22 cellular contexts compared by ENCODE assay signal in genomic region chr9:37990404-37991015, GRCh38.
A peak's percentile ranks its signal among the peaks of the same experiment; 100 is the strongest.
DNase-seq lines count a peak whose midpoint lies in the region; ATAC-seq, FAIRE-seq and TF ChIP-seq lines count a peak whose summit lies in the region.
"Had no signal": no experiment of that assay in that cellular context is flagged by ENCODE, and none has a peak within 500 bp of the region (broad histone marks: within the 10 kb centered on the region; RNA-seq: fewer than 3 reads in every experiment).

No MANE protein-coding gene starts in this region.

- H3K27me3 Mint-ChIP-seq in natural killer cell treated with Interleukin-12 subunit alpha and Interleukin-12 subunit beta and Interleukin-15 and Interleukin-18, amount 100 ng/mL, for 72 hours: peaks cover 0 to 4% of the 10 kb centered on the region in 2 donors

- H3K9ac ChIP-seq in BLaER1 treated with 17β-estradiol and CSF1 and Interleukin-3, amounts not matched to agents 10 nM and 100 nM: no peak overlapping the region

- DNase-seq in Kasumi-1 (lab: John Stamatoyannopoulos, UW): peak; percentile 30 to 37
- DNase-seq in pons (ENCODE audit: low spot score): peak; percentile 89
- DNase-seq in natural killer cell treated with Interleukin-12 subunit alpha and Interleukin-12 subunit beta and Interleukin-15 and Interleukin-18, amount 100 ng/mL, for 72 hours (ENCODE audit: low spot score): no peak
- no peak for DNase-seq in kidney tubule cell (ENCODE audit: low spot score)
- DNase-seq in DMS114 treated with DMSO at 0.1 percent for 48 hours (lab: John Stamatoyannopoulos, UW; ENCODE audit: unreplicated experiment): no peak
- no peak for DNase-seq in H54 (ENCODE audit: insufficient read length, low spot score)
- DNase-seq: activated CD4-positive, alpha-beta T cell treated with anti-CD3 and anti-CD28 coated beads for 4 hours; activated naive CD4-positive, alpha-beta T cell treated with anti-CD3 and anti-CD28 coated beads for 36 hours; MM.1S; NCI-H526; psoas muscle; T-helper 2 cell had no signal

- H4K20me1 ChIP-seq in BLaER1 treated with 17β-estradiol and CSF1 and Interleukin-3, amounts not matched to agents 10 nM and 100 nM: peaks cover 0 to 19% (median 0%) of the 10 kb centered on the region in 11 experiments; a peak in 4 of 22 replicates

- FAIRE-seq in H54 (lab: Jason Lieb, UNC): no peak
- FAIRE-seq: keratinocyte had no signal

- no peaks in the 10 kb centered on the region for H3K9me3 ChIP-seq in BLaER1 treated with 17β-estradiol and CSF1 and Interleukin-3, amounts not matched to agents 10 nM and 100 nM (replicated peaks in 1 of 11)
- H3K9me3 ChIP-seq: breast epithelium, psoas muscle, thoracic aorta, vagina had no signal

- H3K9me3 Mint-ChIP-seq in natural killer cell treated with Interleukin-12 subunit alpha and Interleukin-12 subunit beta and Interleukin-15 and Interleukin-18, amount 100 ng/mL, for 72 hours: no peaks in the 10 kb centered on the region
- H3K9me3 Mint-ChIP-seq: activated naive CD4-positive, alpha-beta T cell treated with anti-CD3 and anti-CD28 coated beads for 36 hours; GM23338 had no signal

- TF ChIP-seq POLR2A in H54 (IDR thresholded peaks at IDR 0.05; ENCODE audit: low read depth, low read length): no peak

- no peaks in the 10 kb centered on the region for H3K36me3 Mint-ChIP-seq in natural killer cell treated with Interleukin-12 subunit alpha and Interleukin-12 subunit beta and Interleukin-15 and Interleukin-18, amount 100 ng/mL, for 72 hours

- H3K4me1 ChIP-seq in BLaER1 treated with 17β-estradiol and CSF1 and Interleukin-3, amounts not matched to agents 10 nM and 100 nM: peaks cover 55 to 69% (median 64%) of the 10 kb centered on the region in 10 experiments
- H3K4me1 ChIP-seq: breast epithelium had no signal

- H3K4me3 ChIP-seq in BLaER1 treated with 17β-estradiol and CSF1 and Interleukin-3, amounts not matched to agents 10 nM and 100 nM: no peak overlapping the region
- H3K4me3 ChIP-seq: breast epithelium, coronary artery, GM23338, psoas muscle, skin epidermis, thoracic aorta, vagina had no signal

- no peaks in the 10 kb centered on the region for H3K27me3 ChIP-seq in BLaER1 treated with 17β-estradiol and CSF1 and Interleukin-3, amounts not matched to agents 10 nM and 100 nM
- H3K27me3 ChIP-seq: breast epithelium, vagina had no signal

- ATAC-seq in natural killer cell treated with Interleukin-12 subunit alpha and Interleukin-12 subunit beta and Interleukin-15 and Interleukin-18, amount 100 ng/mL, for 72 hours: no peak
- ATAC-seq: GM23338, psoas muscle had no signal

- H3K27ac Mint-ChIP-seq in natural killer cell treated with Interleukin-12 subunit alpha and Interleukin-12 subunit beta and Interleukin-15 and Interleukin-18, amount 100 ng/mL, for 72 hours: no peak overlapping the region
- H3K27ac Mint-ChIP-seq: activated naive CD4-positive, alpha-beta T cell treated with anti-CD3 and anti-CD28 coated beads for 36 hours; GM23338 had no signal

- no peak overlapping the region for H3K4me3 Mint-ChIP-seq in natural killer cell treated with Interleukin-12 subunit alpha and Interleukin-12 subunit beta and Interleukin-15 and Interleukin-18, amount 100 ng/mL, for 72 hours
- H3K4me3 Mint-ChIP-seq: activated naive CD4-positive, alpha-beta T cell treated with anti-CD3 and anti-CD28 coated beads for 36 hours; GM23338 had no signal

- peaks cover 19 to 25% of the 10 kb centered on the region in 2 donors for H3K4me1 Mint-ChIP-seq in natural killer cell treated with Interleukin-12 subunit alpha and Interleukin-12 subunit beta and Interleukin-15 and Interleukin-18, amount 100 ng/mL, for 72 hours (ENCODE audit: low read depth in 2 of 2)

- H3K27ac ChIP-seq in BLaER1 treated with 17β-estradiol and CSF1 and Interleukin-3, amounts not matched to agents 10 nM and 100 nM: no peak overlapping the region
- peak overlapping the region; percentile 96 for H3K27ac ChIP-seq in cingulate gyrus (ENCODE audit: low read depth, low read length)
- H3K27ac ChIP-seq: C4-2B, coronary artery, psoas muscle, skin epidermis, thoracic aorta, vagina had no signal

- peak overlapping the region in 8 of 11 experiments; percentile 15 to 100 (median 30); a peak in 12 of 22 replicates for H3K4me2 ChIP-seq in BLaER1 treated with 17β-estradiol and CSF1 and Interleukin-3, amounts not matched to agents 10 nM and 100 nM
- H3K4me2 ChIP-seq: GM23338 had no signal

- no peaks in the 10 kb centered on the region for H3K36me3 ChIP-seq in BLaER1 treated with 17β-estradiol and CSF1 and Interleukin-3, amounts not matched to agents 10 nM and 100 nM
- H3K36me3 ChIP-seq: breast epithelium, thoracic aorta, vagina had no signal

Comparison
In these comparisons a context has a peak if more than half of its experiments do, and no peak if none do; other contexts are left out.
1. DNase-seq: peak in Kasumi-1 (2 of 2) and pons (single experiment); none in natural killer cell treated with Interleukin-12 subunit alpha and Interleukin-12 subunit beta and Interleukin-15 and Interleukin-18, amount 100 ng/mL, for 72 hours (single experiment), kidney tubule cell (single experiment), DMS114 treated with DMSO at 0.1 percent for 48 hours (single experiment) and H54 (single experiment).